Comparison of ENCODE assay signal across 13 cellular contexts in genomic region chr13:38418286-38418685, GRCh38.
"Had no signal": no experiment of that assay in that cellular context is flagged by ENCODE, and none has a peak within 500 bp of the region (broad histone marks: within the 10 kb centered on the region; RNA-seq: fewer than 3 reads in every experiment).

No MANE protein-coding gene starts in this region.

- DNase-seq: activated CD8-positive, alpha-beta memory T cell treated with anti-CD3 and anti-CD28 coated beads, Interleukin-2, amount 50 U/mL, for 4 hours; activated T-cell treated with anti-CD3 and anti-CD28 coated beads, Interleukin-2, amount 50 U/mL, for 24 hours; gastrocnemius medialis; hippocampal formation; left ventricle myocardium inferior; midbrain; natural killer cell; retina; sigmoid colon; stimulated activated CD8-positive, alpha-beta memory T cell treated with anti-CD3 and anti-CD28 coated beads, Interleukin-4, amount 100 ng/mL, for 48 hours; stimulated activated naive B cell treated with anti-CD40 and anti-IgM and Interleukin-4, amounts not matched to agents 10 μg/mL and 1 μg/mL and 100 μg/mL, for 72 hours; uterus had no signal

- H3K9me3 ChIP-seq: gastrocnemius medialis, sigmoid colon, uterus had no signal

- H3K4me1 ChIP-seq: gastrocnemius medialis, sigmoid colon, uterus had no signal

- H3K27me3 ChIP-seq: gastrocnemius medialis, sigmoid colon, uterus had no signal

- H3K36me3 ChIP-seq: gastrocnemius medialis, left ventricle myocardium inferior, sigmoid colon, uterus had no signal

- H3K27ac ChIP-seq: gastrocnemius medialis, left ventricle myocardium inferior, sigmoid colon, uterus had no signal

- H3K4me3 ChIP-seq: gastrocnemius medialis, left ventricle myocardium inferior, sigmoid colon, uterus had no signal

- ATAC-seq: gastrocnemius medialis, natural killer cell had no signal

- FAIRE-seq: TTC549 had no signal
